In genomic region chr1:6456800-6457466, GRCh38 we compare ENCODE assay signal across 2 cellular contexts.
A peak's percentile ranks its signal among the peaks of the same experiment; 100 is the strongest.
TF ChIP-seq lines count a peak whose summit lies in the region.

No MANE protein-coding gene starts in this region.

TF ChIP-seq in WTC11, 78 proteins besides CTCF, POLR2A, EP300 and RAD21:
- TF ChIP-seq SMAD4 (CRISPR knock-in tag; IDR thresholded peaks at IDR 0.05) (no peak), ZBTB21 (CRISPR knock-in tag; IDR thresholded peaks at IDR 0.05; ENCODE audit: borderline replicate concordance) (no peak), AR (CRISPR knock-in tag; IDR thresholded peaks at IDR 0.05) (no peak), SOX15 (CRISPR knock-in tag; IDR thresholded peaks at IDR 0.05) (no peak), ZNF281 (CRISPR knock-in tag; IDR thresholded peaks at IDR 0.05) (no peak), SMAD3 (CRISPR knock-in tag; IDR thresholded peaks at IDR 0.05; ENCODE audit: borderline replicate concordance) (no peak), EMX1 (CRISPR knock-in tag; IDR thresholded peaks at IDR 0.05) (no peak), TP53 (CRISPR knock-in tag; IDR thresholded peaks at IDR 0.05) (no peak), ZNF671 (CRISPR knock-in tag; IDR thresholded peaks at IDR 0.05) (no peak), USF2 (CRISPR knock-in tag; IDR thresholded peaks at IDR 0.05) (no peak), NFYB (CRISPR knock-in tag; conservative IDR thresholded peaks at IDR 0.05; ENCODE audit: low read depth) (no peak), ERG (CRISPR knock-in tag; IDR thresholded peaks at IDR 0.05) (no peak)

TF ChIP-seq in HepG2, 621 proteins besides CTCF, POLR2A, EP300 and RAD21:
- TF ChIP-seq RBFOX2 (IDR thresholded peaks at IDR 0.05; ENCODE audit: low read depth, low read length) (peak; percentile 45; the same call in 1 of the 2 replicates), MEIS1 (CRISPR knock-in tag; IDR thresholded peaks at IDR 0.05; ENCODE audit: borderline replicate concordance) (0 out of 2 replicates have a peak, but pooled peaks have one; percentile 39), AGO2 (optimal IDR thresholded peaks at IDR 0.05; ENCODE audit: low read depth, low read length) (peak; percentile 22), ZNF687 (CRISPR knock-in tag; IDR thresholded peaks at IDR 0.05) (peak; percentile 14; the same call in 1 of the 2 replicates), SALL1 (CRISPR knock-in tag; IDR thresholded peaks at IDR 0.05) (0 out of 2 replicates have a peak, but pooled peaks have one; percentile 10), SIN3A (IDR thresholded peaks at IDR 0.05; ENCODE audit: borderline replicate concordance, low read depth, low read length) (no peak), POLR2AphosphoS5 (IDR thresholded peaks at IDR 0.05; ENCODE audit: low read depth, low read length) (0 out of 2 replicates have a peak, but pooled peaks have one; percentile 31), DPF2 (CRISPR knock-in tag; IDR thresholded peaks at IDR 0.05; ENCODE audit: borderline replicate concordance, low read depth) (no peak), NBN (conservative IDR thresholded peaks at IDR 0.05) (no peak), ZC3H13 (CRISPR knock-in tag; IDR thresholded peaks at IDR 0.05) (peak; percentile 84; the same call in 1 of the 2 replicates)
